13 cellular contexts compared by ENCODE assay signal in genomic region chr22:17436382-17436951, GRCh38.
DNase-seq lines count a peak whose midpoint lies in the region; ATAC-seq and TF ChIP-seq lines count a peak whose summit lies in the region.
"Had no signal": no experiment of that assay in that cellular context is flagged by ENCODE, and none has a peak within 500 bp of the region (broad histone marks: within the 10 kb centered on the region; RNA-seq: fewer than 3 reads in every experiment).

No MANE protein-coding gene starts in this region.

- peaks cover 25 to 56% (median 46%) of the 10 kb centered on the region in 10 experiments for H3K4me1 ChIP-seq in BLaER1 treated with 17β-estradiol and CSF1 and Interleukin-3, amounts not matched to agents 10 nM and 100 nM
- H3K4me1 ChIP-seq in left lung = peaks cover 0 to 16% of the 10 kb centered on the region in 2 donors
- H3K4me1 ChIP-seq: SJSA1 had no signal

- intact Hi-C loops in left lung (cut with DNase I) = no loop called here
- intact Hi-C loops in activated CD4-positive, alpha-beta T cell treated with anti-CD3 and anti-CD28 coated beads for 36 hours (cut with DNase I, micrococcal nuclease) = no loop called here

- H3K36me3 Mint-ChIP-seq in activated CD4-positive, alpha-beta T cell treated with anti-CD3 and anti-CD28 coated beads for 36 hours (ENCODE audit: low read depth) = no peaks in the 10 kb centered on the region
- H3K36me3 Mint-ChIP-seq: activated CD8-positive, alpha-beta memory T cell treated with anti-CD3 and anti-CD28 coated beads, Interleukin-2, amount 10 ng/mL, durations not matched to agents 7 days and 5 days; CD4-positive, CD25-positive, alpha-beta regulatory T cell had no signal

- no peaks in the 10 kb centered on the region for H3K9me3 ChIP-seq in BLaER1 treated with 17β-estradiol and CSF1 and Interleukin-3, amounts not matched to agents 10 nM and 100 nM (replicated peaks in 1 of 11)
- H3K9me3 ChIP-seq in left lung = no peaks in the 10 kb centered on the region
- H3K9me3 ChIP-seq: SJSA1 had no signal

- H3K27me3 Mint-ChIP-seq in activated CD4-positive, alpha-beta T cell treated with anti-CD3 and anti-CD28 coated beads for 36 hours = peaks cover 10% of the 10 kb centered on the region

- H3K27me3 ChIP-seq in BLaER1 treated with 17β-estradiol and CSF1 and Interleukin-3, amounts not matched to agents 10 nM and 100 nM = no peaks in the 10 kb centered on the region
- H3K27me3 ChIP-seq in left lung = no peaks in the 10 kb centered on the region

- no peaks in the 10 kb centered on the region for H3K9me3 Mint-ChIP-seq in activated CD4-positive, alpha-beta T cell treated with anti-CD3 and anti-CD28 coated beads for 36 hours (ENCODE audit: low read depth)
- H3K9me3 Mint-ChIP-seq: CD4-positive, CD25-positive, alpha-beta regulatory T cell had no signal

- H4K20me1 ChIP-seq in BLaER1 treated with 17β-estradiol and CSF1 and Interleukin-3, amounts not matched to agents 10 nM and 100 nM = no peaks in the 10 kb centered on the region

- no peak overlapping the region for H3K4me3 Mint-ChIP-seq in activated CD4-positive, alpha-beta T cell treated with anti-CD3 and anti-CD28 coated beads for 36 hours
- H3K4me3 Mint-ChIP-seq: activated CD8-positive, alpha-beta memory T cell treated with anti-CD3 and anti-CD28 coated beads, Interleukin-2, amount 10 ng/mL, durations not matched to agents 7 days and 5 days; CD4-positive, CD25-positive, alpha-beta regulatory T cell had no signal

- TF ChIP-seq CTCF in left lung (IDR thresholded peaks at IDR 0.05) = no peak

- POLR2A ChIA-PET in activated CD4-positive, alpha-beta T cell treated with anti-CD3 and anti-CD28 coated beads for 36 hours (lab: Charles Lee) = no interaction called here

- H3K4me3 ChIP-seq in BLaER1 treated with 17β-estradiol and CSF1 and Interleukin-3, amounts not matched to agents 10 nM and 100 nM = peak overlapping the region in 7 of 10 experiments; percentile 0 to 41 (median 29); a peak in 7 of 20 replicates
- H3K4me3 ChIP-seq in left lung = no peak overlapping the region
- H3K4me3 ChIP-seq: SJSA1 had no signal

- no peak overlapping the region for H3K27ac Mint-ChIP-seq in activated CD4-positive, alpha-beta T cell treated with anti-CD3 and anti-CD28 coated beads for 36 hours
- H3K27ac Mint-ChIP-seq: activated CD8-positive, alpha-beta memory T cell treated with anti-CD3 and anti-CD28 coated beads, Interleukin-2, amount 10 ng/mL, durations not matched to agents 7 days and 5 days; CD4-positive, CD25-positive, alpha-beta regulatory T cell had no signal

- CTCF ChIA-PET in activated CD4-positive, alpha-beta T cell treated with anti-CD3 and anti-CD28 coated beads for 36 hours (lab: Charles Lee) = interaction anchor here (0.6 to 1.6 kb wide), 4 partner anchors 12 to 264 kb away, joined by 3 to 4 read pairs (median 3); no protein-coding TSS in a partner anchor

- peak; percentile 45 for ATAC-seq in HG02870 (IDR thresholded peaks at IDR 0.05; ENCODE audit: unreplicated experiment)
- ATAC-seq in left lung = peak; percentile 86
- ATAC-seq in HG02610 (IDR thresholded peaks at IDR 0.05; ENCODE audit: unreplicated experiment) = no peak
- ATAC-seq in activated CD4-positive, alpha-beta T cell treated with anti-CD3 and anti-CD28 coated beads for 36 hours = no peak
- ATAC-seq: activated CD8-positive, alpha-beta memory T cell treated with anti-CD3 and anti-CD28 coated beads, Interleukin-2, amount 10 ng/mL, durations not matched to agents 7 days and 5 days; stimulated activated naive CD8-positive, alpha-beta T cell treated with anti-CD3 and anti-CD28 coated beads, Interleukin-15, Interleukin-2, amounts not matched to agents 100 U/mL and 50 U/mL, for 24 hours had no signal

- peak overlapping the region; percentile 67 to 88 (median 82) for H3K4me2 ChIP-seq in BLaER1 treated with 17β-estradiol and CSF1 and Interleukin-3, amounts not matched to agents 10 nM and 100 nM

- H3K27ac ChIP-seq in BLaER1 treated with 17β-estradiol and CSF1 and Interleukin-3, amounts not matched to agents 10 nM and 100 nM = peak overlapping the region in 10 of 11 experiments; percentile 37 to 68 (median 62); a peak in 18 of 22 replicates
- peak overlapping the region in 1 of 2 donors; percentile 58 for H3K27ac ChIP-seq in left lung
- H3K27ac ChIP-seq: SJSA1 had no signal

- DNase-seq in astrocyte of the hippocampus (ENCODE audit: low read depth, low spot score) (peak; percentile 16), left lung (peak in 1 of 2 donors; percentile 41), ecto neural progenitor cell (ENCODE audit: low spot score) (no peak), DMS114 treated with DMSO at 0.1 percent for 48 hours (lab: John Stamatoyannopoulos, UW; ENCODE audit: unreplicated experiment) (no peak)
- DNase-seq in activated CD4-positive, alpha-beta T cell treated with anti-CD3 and anti-CD28 coated beads for 36 hours = no peak
- DNase-seq: activated CD8-positive, alpha-beta memory T cell treated with anti-CD3 and anti-CD28 coated beads, Interleukin-2, amount 10 ng/mL, durations not matched to agents 7 days and 5 days; CD4-positive, CD25-positive, alpha-beta regulatory T cell; kidney; stimulated activated naive CD8-positive, alpha-beta T cell treated with anti-CD3 and anti-CD28 coated beads, Interleukin-15, Interleukin-2, amounts not matched to agents 100 U/mL and 50 U/mL, for 24 hours had no signal

- H3K4me1 Mint-ChIP-seq in activated CD4-positive, alpha-beta T cell treated with anti-CD3 and anti-CD28 coated beads for 36 hours = no peaks in the 10 kb centered on the region
- H3K4me1 Mint-ChIP-seq: activated CD8-positive, alpha-beta memory T cell treated with anti-CD3 and anti-CD28 coated beads, Interleukin-2, amount 10 ng/mL, durations not matched to agents 7 days and 5 days; CD4-positive, CD25-positive, alpha-beta regulatory T cell had no signal

- H3K36me3 ChIP-seq in BLaER1 treated with 17β-estradiol and CSF1 and Interleukin-3, amounts not matched to agents 10 nM and 100 nM = no peaks in the 10 kb centered on the region
- no peaks in the 10 kb centered on the region for H3K36me3 ChIP-seq in left lung
- H3K36me3 ChIP-seq: SJSA1 had no signal

- peak overlapping the region in 10 of 11 experiments; percentile 4 to 64 (median 50); a peak in 16 of 22 replicates for H3K9ac ChIP-seq in BLaER1 treated with 17β-estradiol and CSF1 and Interleukin-3, amounts not matched to agents 10 nM and 100 nM

Comparison
In these comparisons a context has a peak if more than half of its experiments do, and no peak if none do; other contexts are left out.
1. H3K4me3 ChIP-seq: peak in BLaER1 treated with 17β-estradiol and CSF1 and Interleukin-3, amounts not matched to agents 10 nM and 100 nM (7 of 10); none in left lung (0 of 2).
2. ATAC-seq: peak in HG02870 (single experiment) and left lung (single experiment); none in HG02610 (single experiment) and activated CD4-positive, alpha-beta T cell treated with anti-CD3 and anti-CD28 coated beads for 36 hours (single experiment).